In genomic region chr7:83794834-83795233, GRCh38 we compare ENCODE assay signal across 19 cellular contexts.
A peak's percentile ranks its signal among the peaks of the same experiment; 100 is the strongest.
DNase-seq lines count a peak whose midpoint lies in the region; ATAC-seq lines count a peak whose summit lies in the region.
"Had no signal": no experiment of that assay in that cellular context is flagged by ENCODE, and none has a peak within 500 bp of the region (broad histone marks: within the 10 kb centered on the region; RNA-seq: fewer than 3 reads in every experiment).

No MANE protein-coding gene starts in this region.

- no peaks in the 10 kb centered on the region for H3K4me1 ChIP-seq in mesendoderm (ENCODE audit: control insufficient read depth, low read depth, low read length)
- H3K4me1 ChIP-seq: HAP-1 had no signal

- ATAC-seq in HG03196 (IDR thresholded peaks at IDR 0.05; ENCODE audit: unreplicated experiment), result no peak
- ATAC-seq: GM12878, T-cell had no signal

- DNase-seq in NCI-H510A treated with DMSO at 0.1 percent for 48 hours (lab: John Stamatoyannopoulos, UW) (peak; percentile 22), NCI-H510A (lab: John Stamatoyannopoulos, UW) (no peak), NCI-H2227 (lab: John Stamatoyannopoulos, UW; ENCODE audit: unreplicated experiment) (peak; percentile 42), SHP77 (lab: John Stamatoyannopoulos, UW) (peak; percentile 73 to 86), mesendoderm (no peak), NCI-H524 treated with DMSO at 0.1 percent for 48 hours (lab: John Stamatoyannopoulos, UW) (no peak), T-helper 1 cell (no peak)
- DNase-seq: 8988T, DMS153, GM23248, KBM-7, NCI-H146, NCI-H2029 treated with DMSO at 0.1 percent for 48 hours, PC-9, T-cell, T-helper 9 cell had no signal

- H2BK120ac ChIP-seq in mesendoderm (ENCODE audit: low read depth, low read length), result no peak overlapping the region

- no peak overlapping the region for H2AK5ac ChIP-seq in mesendoderm (ENCODE audit: low read length)

- no peak overlapping the region for H2BK5ac ChIP-seq in mesendoderm (ENCODE audit: low read length)

- H3K27me3 ChIP-seq in mesendoderm (ENCODE audit: insufficient read depth, low read length, poor library complexity), result no peaks in the 10 kb centered on the region

- H3K18ac ChIP-seq in mesendoderm (ENCODE audit: low read length), result no peak overlapping the region

- H3K36me3 ChIP-seq in mesendoderm (ENCODE audit: control insufficient read depth, insufficient read depth, low read length), result no peaks in the 10 kb centered on the region
- H3K36me3 ChIP-seq: HAP-1 had no signal

- H3K4me3 ChIP-seq in mesendoderm (ENCODE audit: low read length), result no peak overlapping the region
- H3K4me3 ChIP-seq: GM12878, GM23248, HAP-1, PC-9 had no signal

- peak overlapping the region; percentile 36 for H2BK15ac ChIP-seq in mesendoderm (replicated peaks; ENCODE audit: low read depth)

- no peak overlapping the region for H3K4me2 ChIP-seq in mesendoderm (ENCODE audit: low read length)
- H3K4me2 ChIP-seq: PC-9 had no signal

- no peak overlapping the region for H3K4ac ChIP-seq in mesendoderm (ENCODE audit: low read depth, low read length)

- H3K79me1 ChIP-seq in mesendoderm (ENCODE audit: low read length), result no peaks in the 10 kb centered on the region

- no CpG with 5 or more reads among the region's 4 CpGs for WGBS in mesendoderm (ENCODE audit: extremely low coverage, insufficient coverage, low lambda C conversion rate)

- no peak overlapping the region for H3K23ac ChIP-seq in mesendoderm (ENCODE audit: low read length)

- no peaks in the 10 kb centered on the region for H3K79me2 ChIP-seq in mesendoderm (ENCODE audit: control insufficient read depth, insufficient read depth, low read length)

- no peak overlapping the region for H3K9ac ChIP-seq in mesendoderm (ENCODE audit: low read length)
- H3K9ac ChIP-seq: GM23248 had no signal

- H4K5ac ChIP-seq in mesendoderm (ENCODE audit: low read length), result no peak overlapping the region

- no peak overlapping the region for H4K8ac ChIP-seq in mesendoderm (ENCODE audit: low read depth, low read length)

- no peak overlapping the region for H3K27ac ChIP-seq in mesendoderm (ENCODE audit: low read depth, low read length)
- H3K27ac ChIP-seq: GM23248, PC-9 had no signal

- no peak overlapping the region for H3K56ac ChIP-seq in mesendoderm (ENCODE audit: low read length)

Comparison
In these comparisons a context has a peak if more than half of its experiments do, and no peak if none do; other contexts are left out.
1. DNase-seq: peak in NCI-H510A treated with DMSO at 0.1 percent for 48 hours (single experiment), NCI-H2227 (single experiment) and SHP77 (2 of 2); none in NCI-H510A (single experiment), mesendoderm (single experiment), NCI-H524 treated with DMSO at 0.1 percent for 48 hours (single experiment) and T-helper 1 cell (0 of 5).